7 cellular contexts compared by ENCODE assay signal in the genomic region with DNA sequence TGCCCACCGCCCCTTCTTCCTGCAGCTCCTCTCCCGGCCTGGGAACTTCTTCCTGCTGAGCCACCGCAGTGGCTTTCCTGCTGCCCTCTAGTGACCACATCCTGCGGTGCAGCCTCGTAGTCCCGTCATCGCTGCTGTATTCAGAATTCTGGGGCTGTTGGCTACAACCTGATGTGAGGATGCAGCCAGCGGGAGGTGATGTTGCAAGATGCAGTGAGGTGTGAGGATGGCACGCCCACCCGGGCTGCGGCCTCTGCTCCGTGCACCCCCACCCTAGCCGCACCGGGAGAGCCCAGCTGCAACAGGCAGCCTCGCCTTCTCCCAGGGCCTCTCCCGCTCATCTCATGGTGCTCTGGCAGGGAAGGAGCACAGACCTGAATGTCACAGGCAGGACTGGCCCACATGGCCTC. TPM values are rescaled to one million over a fixed set of nuclear protein-coding genes. Genes with fewer than 3 reads are reported as not detected.
DNase-seq lines count a peak whose midpoint lies in the region; ATAC-seq and TF ChIP-seq lines count a peak whose summit lies in the region.

No MANE protein-coding gene starts in this region.

- no peaks in the 10 kb centered on the region for H3K79me2 ChIP-seq in KMS-11 (ENCODE audit: insufficient read depth, low read depth)

- TF ChIP-seq EP300 in tibial nerve (IDR thresholded peaks at IDR 0.05): no peak

- no peaks in the 10 kb centered on the region for H3K4me1 ChIP-seq in KMS-11 (ENCODE audit: low read depth, poor library complexity, severe bottlenecking)
- no peaks in the 10 kb centered on the region for H3K4me1 ChIP-seq in foreskin keratinocyte
- H3K4me1 ChIP-seq in tibial nerve: peaks cover 0 to 17% (median 0%) of the 10 kb centered on the region in 4 donors

- TF ChIP-seq CTCF in GM12873 (IDR thresholded peaks at IDR 0.05; ENCODE audit: insufficient read depth, low read depth, low read length, missing control alignments) (peak; percentile 95), KMS-11 (conservative IDR thresholded peaks at IDR 0.05; ENCODE audit: low read depth, low read length) (peak; percentile 89), foreskin keratinocyte (conservative IDR thresholded peaks at IDR 0.05) (peak; percentile 81), tibial nerve (IDR thresholded peaks at IDR 0.05) (peak; percentile 78 to 94 (median 89))

- 1 to 15% methylated on average over 10 to 15 of the region's 16 CpGs for WGBS in tibial nerve, 2 donors

- DNase-seq in RKO (ENCODE audit: low spot score): peak; percentile 52
- peak; percentile 23 for DNase-seq in activated T-helper 9 cell treated with anti-CD3 and anti-CD28 coated beads, Interleukin-2, amount 50 U/mL, for 16 hours (ENCODE audit: low read depth)
- DNase-seq in foreskin keratinocyte: peak; percentile 24 to 35
- DNase-seq in non-pigmented ciliary epithelial cell (ENCODE audit: low read depth): peak; percentile 32
- DNase-seq in tibial nerve (ENCODE audit: low spot score in 2 of 2): peak; percentile 52 to 62

- H3K9ac ChIP-seq in KMS-11: no peak overlapping the region

- ATAC-seq in foreskin keratinocyte: peak; percentile 68

- H3K27ac ChIP-seq in KMS-11 (no peak overlapping the region), foreskin keratinocyte (no peak overlapping the region), tibial nerve (no peak overlapping the region)

- TF ChIP-seq POLR2A in tibial nerve (IDR thresholded peaks at IDR 0.05): no peak

- H3K4me2 ChIP-seq in KMS-11: peak overlapping the region; percentile 14; the same call in 1 of the 2 replicates

- H3K4me3 ChIP-seq in KMS-11 (IDR thresholded peaks at IDR 0.05; ENCODE audit: insufficient read depth, low read depth, low read length) (no peak overlapping the region), tibial nerve (no peak overlapping the region)

- H3K36me3 ChIP-seq in KMS-11 (ENCODE audit: insufficient read depth) (no peaks in the 10 kb centered on the region), tibial nerve (no peaks in the 10 kb centered on the region)

- H3K9me3 ChIP-seq in tibial nerve: no peaks in the 10 kb centered on the region

- no peaks in the 10 kb centered on the region for H4K20me1 ChIP-seq in KMS-11 (ENCODE audit: insufficient read depth)

- peaks cover 11% of the 10 kb centered on the region; the same call in 1 of the 2 replicates for H3K27me3 ChIP-seq in KMS-11 (ENCODE audit: insufficient read depth, low read depth)
- H3K27me3 ChIP-seq in foreskin keratinocyte: peaks cover 40% of the 10 kb centered on the region
- peaks cover 0 to 23% of the 10 kb centered on the region in 2 donors for H3K27me3 ChIP-seq in tibial nerve

- H2AFZ ChIP-seq in KMS-11 (ENCODE audit: low read depth): peak overlapping the region; percentile 40; the same call in 1 of the 2 replicates

RNA-seq across cellular contexts. Expression of gene CHST1, which starts 10.1 kb away (rescaled TPM):
- total RNA-seq in foreskin keratinocyte: not detected in 2 replicates
- polyA plus RNA-seq in foreskin keratinocyte: not detected in 2 replicates
- total RNA-seq in tibial nerve: 1 to 10 TPM; 1.2 to 3.6 (median 1.6) TPM
